ENCODE assay signal across 12 cellular contexts in the genomic region with DNA sequence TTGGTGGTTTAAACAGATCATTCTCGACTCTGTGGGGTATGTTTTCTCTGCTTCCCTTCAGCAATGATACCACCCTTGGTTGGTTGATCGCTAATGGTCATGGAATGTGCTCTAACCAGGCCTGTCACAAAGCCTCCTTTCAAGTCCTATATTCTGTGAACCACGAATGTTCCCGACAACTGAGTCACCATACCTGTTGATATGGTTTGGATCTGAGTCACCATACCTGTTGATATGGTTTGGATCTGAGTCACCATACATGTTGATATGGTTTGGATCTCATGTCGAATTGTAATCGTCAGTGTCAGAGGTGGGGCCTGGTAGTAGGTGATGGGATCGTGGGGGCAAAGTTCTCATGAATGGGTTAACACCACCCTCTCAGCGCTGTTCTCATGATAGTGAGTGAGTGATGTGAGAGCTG. TPM values are rescaled to one million over a fixed set of nuclear protein-coding genes. Genes with fewer than 3 reads are reported as not detected.
DNase-seq lines count a peak whose midpoint lies in the region; ATAC-seq and TF ChIP-seq lines count a peak whose summit lies in the region.
"Had no signal": no experiment of that assay in that cellular context is flagged by ENCODE, and none has a peak within 500 bp of the region (broad histone marks: within the 10 kb centered on the region; RNA-seq: fewer than 3 reads in every experiment).

No MANE protein-coding gene starts in this region.

- DNase-seq in Daoy (ENCODE audit: low read depth), result peak; percentile 93
- DNase-seq in astrocyte of the hippocampus (ENCODE audit: low read depth, low spot score), result peak; percentile 87
- peak; percentile 78 for DNase-seq in non-pigmented ciliary epithelial cell (ENCODE audit: low read depth)
- DNase-seq in natural killer cell, result no peak
- DNase-seq: activated B cell treated with CpG ODN at 0.5 μM for 24 hours, amniotic stem cell, GOT3, left ventricle myocardium inferior, NCI-H1417 had no signal

- no peaks in the 10 kb centered on the region for H3K36me3 Mint-ChIP-seq in natural killer cell

- intact Hi-C loops in natural killer cell (cut with micrococcal nuclease), result no loop called here

- peak; percentile 42; the same call in 1 of the 2 replicates for TF ChIP-seq EP300 in Ishikawa (IDR thresholded peaks at IDR 0.05; ENCODE audit: borderline replicate concordance)

- no peak for TF ChIP-seq CTCF in natural killer cell (IDR thresholded peaks at IDR 0.05)

- peaks cover 5% of the 10 kb centered on the region in 2 donors for H3K4me1 Mint-ChIP-seq in natural killer cell

- H3K9me3 Mint-ChIP-seq in natural killer cell, result no peaks in the 10 kb centered on the region
- H3K9me3 Mint-ChIP-seq: activated B cell treated with CpG ODN at 0.5 μM for 24 hours had no signal

- H3K27ac Mint-ChIP-seq in natural killer cell, result no peak overlapping the region

- H3K4me3 Mint-ChIP-seq in natural killer cell, result no peak overlapping the region
- H3K4me3 Mint-ChIP-seq: activated B cell treated with CpG ODN at 0.5 μM for 24 hours had no signal

- TF ChIP-seq RAD21 in Ishikawa (IDR thresholded peaks at IDR 0.05; ENCODE audit: low read depth), result no peak

- peaks cover 0 to 4% of the 10 kb centered on the region in 2 donors for H3K27me3 Mint-ChIP-seq in natural killer cell (ENCODE audit: low read depth in 2 of 2)
- H3K27me3 Mint-ChIP-seq: activated B cell treated with CpG ODN at 0.5 μM for 24 hours had no signal

- ATAC-seq in GM21529 (IDR thresholded peaks at IDR 0.05; ENCODE audit: unreplicated experiment), result no peak
- ATAC-seq in HG02981 (IDR thresholded peaks at IDR 0.05; ENCODE audit: unreplicated experiment), result no peak
- ATAC-seq in natural killer cell, result no peak

TF ChIP-seq in Ishikawa, 13 proteins besides CTCF, POLR2A, EP300 and RAD21:
- no peak for TF ChIP-seq FOXM1 (IDR thresholded peaks at IDR 0.05; ENCODE audit: borderline replicate concordance, low read depth)
- 0 out of 2 replicates have a peak, but pooled peaks have one; percentile 24 for TF ChIP-seq TCF12 (IDR thresholded peaks at IDR 0.05; ENCODE audit: low read depth)
- TF ChIP-seq TEAD4 (IDR thresholded peaks at IDR 0.05), result peak; percentile 44; the same call in 1 of the 2 replicates
TF ChIP-seq in Ishikawa: peak in this region for 2.

RNA-seq across cellular contexts. Expression of a gene that starts 10.2 kb away (rescaled TPM):
- 2.2 and 5.4 TPM in 2 replicates for total RNA-seq in Daoy (2014; rRNA removed; shearing (Covaris generic))
- total RNA-seq in natural killer cell, result 1 to 10 TPM; 1.6 to 2.6 (median 1.6) TPM

RNA-seq across cellular contexts. Expression of a gene that starts 11.7 kb away (rescaled TPM):
- 44.8 and 52.6 TPM in 2 replicates for total RNA-seq in Daoy (2014; rRNA removed; shearing (Covaris generic))
- total RNA-seq in natural killer cell, result 10 to 100 TPM; 21.0 to 29.5 (median 28.8) TPM

RNA-seq across cellular contexts. Expression of a gene that starts 56.1 kb away (rescaled TPM):
- 0.29 TPM in 1 of 2 replicates, not detected in the other for total RNA-seq in Daoy (2014; rRNA removed; shearing (Covaris generic))
- not detected for total RNA-seq in natural killer cell
- total RNA-seq: activated B cell treated with CpG ODN at 0.5 μM for 24 hours had no signal
